Comparison of ENCODE assay signal across 11 cellular contexts in the genomic region with DNA sequence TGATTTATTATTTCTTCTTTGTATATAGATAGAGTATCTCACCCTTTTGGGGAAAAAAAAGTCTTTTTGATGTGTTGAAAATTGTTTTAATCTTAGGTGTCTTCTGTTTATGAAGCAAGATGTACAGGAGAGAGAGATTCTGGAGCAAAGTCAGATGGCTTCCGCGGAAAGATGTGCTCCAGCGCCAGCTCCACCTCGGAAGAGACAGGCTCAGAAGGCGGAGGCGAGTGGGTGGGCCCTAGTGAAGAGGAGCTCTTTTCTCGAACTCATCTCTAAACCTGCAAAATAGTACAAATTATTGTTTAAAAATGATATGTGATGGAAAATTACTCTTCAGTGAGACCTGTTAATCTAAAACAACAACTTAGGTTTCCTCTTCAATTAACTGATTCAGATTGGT. TPM values are rescaled to one million over a fixed set of nuclear protein-coding genes. Genes with fewer than 3 reads are reported as not detected.
DNase-seq lines count a peak whose midpoint lies in the region; ATAC-seq and TF ChIP-seq lines count a peak whose summit lies in the region.
"Had no signal": no experiment of that assay in that cellular context is flagged by ENCODE, and none has a peak within 500 bp of the region (broad histone marks: within the 10 kb centered on the region; RNA-seq: fewer than 3 reads in every experiment).

No MANE protein-coding gene starts in this region.

- ATAC-seq in heart right ventricle = no peak

- TF ChIP-seq CTCF in right atrium auricular region (IDR thresholded peaks at IDR 0.05) (no peak), heart right ventricle (IDR thresholded peaks at IDR 0.05) (no peak)

- H3K27me3 ChIP-seq in right atrium auricular region = no peaks in the 10 kb centered on the region
- H3K27me3 ChIP-seq in heart right ventricle = no peaks in the 10 kb centered on the region
- H3K27me3 ChIP-seq: BLaER1 had no signal

- H3K27ac ChIP-seq in right atrium auricular region (no peak overlapping the region), heart right ventricle (no peak overlapping the region), caudate nucleus (ENCODE audit: low read depth, low read length) (peak overlapping the region; percentile 61)
- H3K27ac ChIP-seq: BLaER1 had no signal

- H3K9me3 ChIP-seq in right atrium auricular region (no peaks in the 10 kb centered on the region), heart right ventricle (no peaks in the 10 kb centered on the region)
- H3K9me3 ChIP-seq: HAP-1 had no signal

- intact Hi-C loops in heart right ventricle (cut with DNase I) = no loop called here

- H3K36me3 ChIP-seq in right atrium auricular region (peaks cover 62% of the 10 kb centered on the region), heart right ventricle (peaks cover 0 to 86% (median 59%) of the 10 kb centered on the region in 9 donors)

- WGBS in heart right ventricle, 2 donors = 92 to 97% methylated on average over 7 of the region's 7 CpGs

- H3K4me3 ChIP-seq in right atrium auricular region (no peak overlapping the region), heart right ventricle (no peak overlapping the region)
- H3K4me3 ChIP-seq: BLaER1, HAP-1 had no signal

- peak; percentile 9 for DNase-seq in right atrium auricular region (ENCODE audit: low spot score)
- no peak for DNase-seq in heart right ventricle
- DNase-seq in caudate nucleus (lab: John Stamatoyannopoulos, UW) = peak in 29 of 61 donors; percentile 14 to 87 (median 44)
- peak; percentile 12 for DNase-seq in middle frontal gyrus (ENCODE audit: extremely low spot score, low spot score)
- no peak for DNase-seq in SIG-M5 treated with dmso at 0.1 percent for 504 hours (lab: John Stamatoyannopoulos, UW; ENCODE audit: unreplicated experiment)
- no peak for DNase-seq in NK-92 treated with Interleukin-12 subunit alpha and Interleukin-12 subunit beta, amount 100 ng/mL, for 24 hours (lab: John Stamatoyannopoulos, UW)
- DNase-seq in Ammon's horn (ENCODE audit: low spot score) = no peak
- DNase-seq: DMS53, GF-D8 had no signal

- H3K4me1 ChIP-seq in right atrium auricular region (peaks cover 0 to 4% of the 10 kb centered on the region in 2 donors), heart right ventricle (peaks cover 0 to 16% (median 5%) of the 10 kb centered on the region in 9 donors)
- H3K4me1 ChIP-seq: HAP-1 had no signal

RNA-seq across cellular contexts. Expression of a gene that starts 28.9 kb away (rescaled TPM):
- 10 to 100 TPM; 33.7 to 34.0 TPM for total RNA-seq in right atrium auricular region
- total RNA-seq in heart right ventricle = 10 to 100 TPM; 31.5 to 43.7 (median 33.5) TPM
- polyA plus RNA-seq in heart right ventricle = 10 to 100 TPM; 10.5 to 14.2 TPM

Comparison
In these comparisons a context has a peak if more than half of its experiments do, and no peak if none do; other contexts are left out.
1. DNase-seq: peak in right atrium auricular region (single experiment) and middle frontal gyrus (single experiment); none in heart right ventricle (0 of 2), SIG-M5 treated with dmso at 0.1 percent for 504 hours (single experiment), NK-92 treated with Interleukin-12 subunit alpha and Interleukin-12 subunit beta, amount 100 ng/mL, for 24 hours (single experiment) and Ammon's horn (single experiment).